8 cellular contexts compared by ENCODE assay signal in genomic region chr1:198157241-198157846, GRCh38. TPM values are rescaled to one million over a fixed set of nuclear protein-coding genes. Genes with fewer than 3 reads are reported as not detected.
DNase-seq lines count a peak whose midpoint lies in the region; ATAC-seq and TF ChIP-seq lines count a peak whose summit lies in the region.

No MANE protein-coding gene starts in this region.

- H3K4me3 ChIP-seq in astrocyte of the cerebellum (ENCODE audit: low read depth, low read length) (peak overlapping the region; percentile 84), hepatocyte (peak overlapping the region; percentile 43), rectal smooth muscle tissue (ENCODE audit: low read length) (peak overlapping the region; percentile 82), aorta (ENCODE audit: low read length in 2 of 2) (peak overlapping the region; percentile 89 to 97)

- intact Hi-C loops in aorta (cut with DNase I), result loop anchor here in 1 of 2 donors (5.0 to 10.0 kb wide), 2 partner anchors 40 to 107 kb away; no protein-coding TSS in a partner anchor

- peaks cover 16% of the 10 kb centered on the region for H3K4me1 ChIP-seq in hepatocyte (ENCODE audit: insufficient read depth)
- peaks cover 7% of the 10 kb centered on the region for H3K4me1 ChIP-seq in rectal smooth muscle tissue (ENCODE audit: control insufficient read depth, insufficient read depth, low read length)
- H3K4me1 ChIP-seq in aorta (ENCODE audit: control insufficient read depth in 1 of 2, insufficient read depth in 2 of 2, low read length in 2 of 2), result peaks cover 0 to 2% of the 10 kb centered on the region in 2 donors

- H3K9me3 ChIP-seq in hepatocyte (ENCODE audit: low read depth) (no peaks in the 10 kb centered on the region), aorta (ENCODE audit: control insufficient read depth, low read length) (no peaks in the 10 kb centered on the region)

- DNase-seq in NCI-H187 treated with DMSO at 0.1 percent for 48 hours (lab: John Stamatoyannopoulos, UW), result peak; percentile 16
- peak; percentile 80 for DNase-seq in T1000 (lab: John Stamatoyannopoulos, UW)
- peak; percentile 88 for DNase-seq in astrocyte of the cerebellum (ENCODE audit: low read depth)
- DNase-seq in hepatocyte (ENCODE audit: low spot score), result peak; percentile 94
- peak; percentile 93 to 95 for DNase-seq in aorta

- no peak for TF ChIP-seq CTCF in astrocyte of the cerebellum (IDR thresholded peaks at IDR 0.05; ENCODE audit: low read depth, low read length, missing control alignments)
- no peak for TF ChIP-seq CTCF in hepatocyte (IDR thresholded peaks at IDR 0.05; ENCODE audit: poor library complexity)

- H3K27ac ChIP-seq in hepatocyte (peak overlapping the region; percentile 99), rectal smooth muscle tissue (ENCODE audit: low read depth, low read length) (peak overlapping the region; percentile 95), aorta (ENCODE audit: low read depth in 1 of 2, low read length in 2 of 2) (peak overlapping the region; percentile 89 to 98)

- ATAC-seq in GM18505 (IDR thresholded peaks at IDR 0.05; ENCODE audit: unreplicated experiment), result peak; percentile 37
- peak; percentile 35 for ATAC-seq in HG02973 (IDR thresholded peaks at IDR 0.05; ENCODE audit: unreplicated experiment)
- ATAC-seq in aorta (ENCODE audit: low FRiP score), result peak; percentile 87

- TF ChIP-seq POLR2A in GM18505 (IDR thresholded peaks at IDR 0.05; ENCODE audit: borderline replicate concordance, extremely low read depth, insufficient read depth, insufficient read length), result no peak

- peak overlapping the region; percentile 78 for H3K4me2 ChIP-seq in hepatocyte

- WGBS in hepatocyte (ENCODE audit: low lambda C conversion rate, missing lambda C conversion rate), result 1% methylated on average over 45 of the region's 62 CpGs
- WGBS in aorta, 2 donors, result 0 to 1% methylated on average over 58 to 62 of the region's 62 CpGs

- in situ Hi-C loops in astrocyte of the cerebellum (cut with HindIII; ENCODE audit: low sequenced_read_pairs), result no loop called here

- H3K36me3 ChIP-seq in hepatocyte (replicated peaks; ENCODE audit: insufficient read depth, low read depth), result no peaks in the 10 kb centered on the region
- peaks cover 2% of the 10 kb centered on the region for H3K36me3 ChIP-seq in rectal smooth muscle tissue (ENCODE audit: control insufficient read depth, insufficient read depth, low read length)
- H3K36me3 ChIP-seq in aorta (ENCODE audit: control insufficient read depth in 1 of 2, insufficient read depth in 2 of 2, low read length in 1 of 2), result no peaks in the 10 kb centered on the region

- peak overlapping the region; percentile 95 for H2AFZ ChIP-seq in hepatocyte

- H3K9me2 ChIP-seq in hepatocyte (replicated peaks; ENCODE audit: insufficient read depth), result no peaks in the 10 kb centered on the region

- peak overlapping the region; percentile 74 for H3K9ac ChIP-seq in rectal smooth muscle tissue (ENCODE audit: low read length)

- H3K79me2 ChIP-seq in hepatocyte, result peaks cover 37% of the 10 kb centered on the region

- no peaks in the 10 kb centered on the region for H4K20me1 ChIP-seq in hepatocyte (ENCODE audit: insufficient read depth, poor library complexity, severe bottlenecking)

- no peaks in the 10 kb centered on the region for H3K27me3 ChIP-seq in hepatocyte
- no peaks in the 10 kb centered on the region for H3K27me3 ChIP-seq in rectal smooth muscle tissue (ENCODE audit: control insufficient read depth, insufficient read depth, low read length)
- H3K27me3 ChIP-seq in aorta (ENCODE audit: control insufficient read depth in 1 of 2, insufficient read depth in 2 of 2, low read length in 1 of 2), result no peaks in the 10 kb centered on the region

RNA-seq across cellular contexts. Expression of gene NEK7, which starts 0.5 kb away (rescaled TPM):
- total RNA-seq in hepatocyte (86.9 and 87.7 TPM in 2 replicates), aorta (100 to 1,000 TPM; 106 to 107 TPM)
- polyA plus RNA-seq in hepatocyte (25.6 and 28.7 TPM in 2 replicates), aorta (100 to 1,000 TPM in 1 of 2 donors, 10 to 100 TPM in 1; 60.1 to 164 TPM)

Comparison
In these comparisons a context has a peak if more than half of its experiments do, and no peak if none do; other contexts are left out.
1. Peak in every context shown above with its lines: DNase-seq, ATAC-seq, H3K4me3 ChIP-seq and H3K27ac ChIP-seq.
2. ATAC-seq: peak in every context shown above with its lines; median percentile 87 in aorta; 37 in GM18505; 35 in HG02973.
3. DNase-seq: peak in every context shown above with its lines; median percentile 94 in hepatocyte; 94 in aorta; 88 in astrocyte of the cerebellum; 80 in T1000; 16 in NCI-H187 treated with DMSO at 0.1 percent for 48 hours.
4. H3K4me3 ChIP-seq: peak in every context shown above with its lines; median percentile 93 in aorta; 84 in astrocyte of the cerebellum; 82 in rectal smooth muscle tissue; 43 in hepatocyte.